Comparison of ENCODE assay signal across 2 cellular contexts in the genomic region with DNA sequence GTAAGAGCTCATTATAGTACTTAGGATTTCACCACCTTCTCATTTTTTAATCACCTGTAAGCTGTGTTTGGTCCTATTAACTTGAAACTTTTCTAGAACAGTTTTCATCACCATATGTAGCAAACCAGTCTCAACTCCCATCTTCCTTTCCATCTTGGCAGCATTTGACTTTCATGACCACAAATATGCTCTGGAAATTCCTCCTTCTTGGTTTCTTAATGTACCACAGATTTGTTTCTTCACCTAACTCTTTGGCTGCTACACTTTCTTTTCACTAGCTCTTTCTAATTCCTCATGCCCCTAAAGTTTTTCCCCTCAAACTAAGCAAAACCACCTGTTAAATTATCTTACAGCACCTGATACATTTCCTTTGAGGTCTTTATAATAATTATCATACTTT.
TF ChIP-seq lines count a peak whose summit lies in the region.

No MANE protein-coding gene starts in this region.

TF ChIP-seq in HepG2, 621 proteins besides CTCF, POLR2A, EP300 and RAD21:
- TF ChIP-seq, protein P1, sequence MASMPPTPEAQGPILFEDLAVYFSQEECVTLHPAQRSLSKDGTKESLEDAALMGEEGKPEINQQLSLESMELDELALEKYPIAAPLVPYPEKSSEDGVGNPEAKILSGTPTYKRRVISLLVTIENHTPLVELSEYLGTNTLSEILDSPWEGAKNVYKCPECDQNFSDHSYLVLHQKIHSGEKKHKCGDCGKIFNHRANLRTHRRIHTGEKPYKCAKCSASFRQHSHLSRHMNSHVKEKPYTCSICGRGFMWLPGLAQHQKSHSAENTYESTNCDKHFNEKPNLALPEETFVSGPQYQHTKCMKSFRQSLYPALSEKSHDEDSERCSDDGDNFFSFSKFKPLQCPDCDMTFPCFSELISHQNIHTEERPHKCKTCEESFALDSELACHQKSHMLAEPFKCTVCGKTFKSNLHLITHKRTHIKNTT (CRISPR knock-in tag; IDR thresholded peaks at IDR 0.05) = no peak
- TF ChIP-seq ZNF569 (CRISPR knock-in tag; IDR thresholded peaks at IDR 0.05; ENCODE audit: borderline replicate concordance) (no peak), ZNF337 (CRISPR knock-in tag; IDR thresholded peaks at IDR 0.05; ENCODE audit: borderline replicate concordance, low read depth) (no peak), ZNF205 (CRISPR knock-in tag; IDR thresholded peaks at IDR 0.05) (no peak), ZNF816 (CRISPR knock-in tag; IDR thresholded peaks at IDR 0.05; ENCODE audit: borderline replicate concordance) (no peak), ZNF513 (CRISPR knock-in tag; conservative IDR thresholded peaks at IDR 0.05) (no peak), TEAD2 (CRISPR knock-in tag; IDR thresholded peaks at IDR 0.05) (no peak), TRIM24 (CRISPR knock-in tag; IDR thresholded peaks at IDR 0.05) (no peak), ZSCAN12 (CRISPR knock-in tag; IDR thresholded peaks at IDR 0.05) (no peak), IKZF5 (CRISPR knock-in tag; IDR thresholded peaks at IDR 0.05) (no peak), E2F5 (CRISPR knock-in tag; conservative IDR thresholded peaks at IDR 0.05) (no peak), IRX3 (CRISPR knock-in tag; IDR thresholded peaks at IDR 0.05; ENCODE audit: borderline replicate concordance, low read depth) (no peak), ZNF431 (CRISPR knock-in tag; IDR thresholded peaks at IDR 0.05; ENCODE audit: borderline replicate concordance, low read depth) (no peak), ZFP1 (CRISPR knock-in tag; IDR thresholded peaks at IDR 0.05) (no peak), TBL1XR1 (IDR thresholded peaks at IDR 0.05; ENCODE audit: borderline replicate concordance, low read length, partially characterized antibody) (no peak), ZNF780A (CRISPR knock-in tag; IDR thresholded peaks at IDR 0.05) (no peak)
- TF ChIP-seq, protein P2, sequence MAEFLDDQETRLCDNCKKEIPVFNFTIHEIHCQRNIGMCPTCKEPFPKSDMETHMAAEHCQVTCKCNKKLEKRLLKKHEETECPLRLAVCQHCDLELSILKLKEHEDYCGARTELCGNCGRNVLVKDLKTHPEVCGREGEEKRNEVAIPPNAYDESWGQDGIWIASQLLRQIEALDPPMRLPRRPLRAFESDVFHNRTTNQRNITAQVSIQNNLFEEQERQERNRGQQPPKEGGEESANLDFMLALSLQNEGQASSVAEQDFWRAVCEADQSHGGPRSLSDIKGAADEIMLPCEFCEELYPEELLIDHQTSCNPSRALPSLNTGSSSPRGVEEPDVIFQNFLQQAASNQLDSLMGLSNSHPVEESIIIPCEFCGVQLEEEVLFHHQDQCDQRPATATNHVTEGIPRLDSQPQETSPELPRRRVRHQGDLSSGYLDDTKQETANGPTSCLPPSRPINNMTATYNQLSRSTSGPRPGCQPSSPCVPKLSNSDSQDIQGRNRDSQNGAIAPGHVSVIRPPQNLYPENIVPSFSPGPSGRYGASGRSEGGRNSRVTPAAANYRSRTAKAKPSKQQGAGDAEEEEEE (CRISPR knock-in tag; IDR thresholded peaks at IDR 0.05; ENCODE audit: borderline replicate concordance) = no peak
- TF ChIP-seq, protein P3, sequence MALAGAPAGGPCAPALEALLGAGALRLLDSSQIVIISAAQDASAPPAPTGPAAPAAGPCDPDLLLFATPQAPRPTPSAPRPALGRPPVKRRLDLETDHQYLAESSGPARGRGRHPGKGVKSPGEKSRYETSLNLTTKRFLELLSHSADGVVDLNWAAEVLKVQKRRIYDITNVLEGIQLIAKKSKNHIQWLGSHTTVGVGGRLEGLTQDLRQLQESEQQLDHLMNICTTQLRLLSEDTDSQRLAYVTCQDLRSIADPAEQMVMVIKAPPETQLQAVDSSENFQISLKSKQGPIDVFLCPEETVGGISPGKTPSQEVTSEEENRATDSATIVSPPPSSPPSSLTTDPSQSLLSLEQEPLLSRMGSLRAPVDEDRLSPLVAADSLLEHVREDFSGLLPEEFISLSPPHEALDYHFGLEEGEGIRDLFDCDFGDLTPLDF (CRISPR knock-in tag; IDR thresholded peaks at IDR 0.05) = no peak

TF ChIP-seq in SK-N-SH treated with all-trans-retinoic acid at 6 μM for 48 hours, 23 proteins besides CTCF, POLR2A, EP300 and RAD21:
- TF ChIP-seq PATZ1 (CRISPR knock-in tag; IDR thresholded peaks at IDR 0.05; ENCODE audit: borderline replicate concordance) (no peak), CSRNP3 (CRISPR knock-in tag; IDR thresholded peaks at IDR 0.05) (no peak), ZFP30 (CRISPR knock-in tag; IDR thresholded peaks at IDR 0.05) (no peak), TOX (CRISPR knock-in tag; IDR thresholded peaks at IDR 0.05; ENCODE audit: borderline replicate concordance) (no peak), POU6F1 (CRISPR knock-in tag; IDR thresholded peaks at IDR 0.05; ENCODE audit: borderline replicate concordance, low read depth) (no peak), ESRRG (CRISPR knock-in tag; IDR thresholded peaks at IDR 0.05) (no peak), PPARA (CRISPR knock-in tag; IDR thresholded peaks at IDR 0.05; ENCODE audit: borderline replicate concordance) (no peak), ZNF8 (CRISPR knock-in tag; IDR thresholded peaks at IDR 0.05) (no peak), ISL1 (CRISPR knock-in tag; IDR thresholded peaks at IDR 0.05) (no peak), OSR1 (CRISPR knock-in tag; IDR thresholded peaks at IDR 0.05) (no peak), TCF4 (CRISPR knock-in tag; IDR thresholded peaks at IDR 0.05; ENCODE audit: borderline replicate concordance) (no peak)
